Comparison of ENCODE assay signal across 18 cellular contexts in the genomic region with DNA sequence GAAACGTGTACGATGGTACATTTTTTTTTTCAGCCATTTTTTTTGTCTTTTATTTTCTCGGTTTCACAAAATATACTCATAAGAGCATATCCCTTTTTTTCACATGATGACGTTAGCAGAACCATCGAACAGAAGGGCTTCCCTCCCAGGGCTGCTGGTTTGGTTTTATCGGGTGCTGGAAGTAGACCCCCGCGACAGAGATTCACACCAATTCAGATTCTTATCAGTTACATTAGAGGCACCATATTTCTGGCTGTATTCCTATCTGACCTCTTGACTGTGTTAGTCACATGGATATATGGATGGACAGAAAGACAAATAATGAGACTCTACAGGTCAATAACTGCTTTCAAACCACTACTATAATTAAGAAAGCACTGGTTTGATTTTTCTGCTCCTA.
DNase-seq lines count a peak whose midpoint lies in the region; ATAC-seq and TF ChIP-seq lines count a peak whose summit lies in the region.
"Had no signal": no experiment of that assay in that cellular context is flagged by ENCODE, and none has a peak within 500 bp of the region (broad histone marks: within the 10 kb centered on the region; RNA-seq: fewer than 3 reads in every experiment).

No MANE protein-coding gene starts in this region.

- H3K4me1 ChIP-seq in DOHH2 (ENCODE audit: control insufficient read depth, low read length) = peaks cover 13% of the 10 kb centered on the region

- H4K20me1 ChIP-seq in DOHH2 (ENCODE audit: control insufficient read depth, insufficient read depth, low read depth, low read length) = no peaks in the 10 kb centered on the region

- H3K4me3 ChIP-seq in DOHH2 (ENCODE audit: low read length) = no peak overlapping the region
- H3K4me3 ChIP-seq: GM12878 had no signal

- peaks cover 16% of the 10 kb centered on the region for H3K27me3 Mint-ChIP-seq in activated naive CD4-positive, alpha-beta T cell treated with anti-CD3 and anti-CD28 coated beads, Interleukin-2, amount 50 U/mL, for 24 hours
- no peaks in the 10 kb centered on the region for H3K27me3 Mint-ChIP-seq in activated B cell treated with CpG ODN at 0.5 μM for 24 hours
- H3K27me3 Mint-ChIP-seq in stimulated activated memory B cell treated with anti-CD40 and anti-IgM and Interleukin-4, amounts not matched to agents 10 μg/mL and 1 μg/mL and 100 μg/mL, for 72 hours = no peaks in the 10 kb centered on the region

- H3K4me3 Mint-ChIP-seq in activated naive CD4-positive, alpha-beta T cell treated with anti-CD3 and anti-CD28 coated beads, Interleukin-2, amount 50 U/mL, for 24 hours = peak overlapping the region; percentile 69
- H3K4me3 Mint-ChIP-seq in activated B cell treated with CpG ODN at 0.5 μM for 24 hours = peak overlapping the region; percentile 35
- H3K4me3 Mint-ChIP-seq in stimulated activated memory B cell treated with anti-CD40 and anti-IgM and Interleukin-4, amounts not matched to agents 10 μg/mL and 1 μg/mL and 100 μg/mL, for 72 hours = peak overlapping the region; percentile 31

- no peaks in the 10 kb centered on the region for H3F3A ChIP-seq in DOHH2 (ENCODE audit: control insufficient read depth, insufficient read depth)

- H3K36me3 Mint-ChIP-seq in activated naive CD4-positive, alpha-beta T cell treated with anti-CD3 and anti-CD28 coated beads, Interleukin-2, amount 50 U/mL, for 24 hours = no peaks in the 10 kb centered on the region
- no peaks in the 10 kb centered on the region for H3K36me3 Mint-ChIP-seq in activated B cell treated with CpG ODN at 0.5 μM for 24 hours (ENCODE audit: low read depth)
- H3K36me3 Mint-ChIP-seq in stimulated activated memory B cell treated with anti-CD40 and anti-IgM and Interleukin-4, amounts not matched to agents 10 μg/mL and 1 μg/mL and 100 μg/mL, for 72 hours = no peaks in the 10 kb centered on the region
- H3K36me3 Mint-ChIP-seq: CD4-positive, CD25-positive, alpha-beta regulatory T cell had no signal

- H3K4me2 ChIP-seq in DOHH2 (ENCODE audit: low read length) = peak overlapping the region; percentile 7; the same call in 1 of the 2 replicates

- H3K4me1 Mint-ChIP-seq in activated naive CD4-positive, alpha-beta T cell treated with anti-CD3 and anti-CD28 coated beads, Interleukin-2, amount 50 U/mL, for 24 hours = peaks cover 22% of the 10 kb centered on the region
- peaks cover 27% of the 10 kb centered on the region for H3K4me1 Mint-ChIP-seq in activated B cell treated with CpG ODN at 0.5 μM for 24 hours
- H3K4me1 Mint-ChIP-seq in stimulated activated memory B cell treated with anti-CD40 and anti-IgM and Interleukin-4, amounts not matched to agents 10 μg/mL and 1 μg/mL and 100 μg/mL, for 72 hours = peaks cover 28% of the 10 kb centered on the region

- no peak for DNase-seq in activated naive CD4-positive, alpha-beta T cell (lab: John Stamatoyannopoulos, UW)
- DNase-seq in activated B cell treated with CpG ODN at 0.5 μM for 24 hours = no peak
- DNase-seq in GM03348 (ENCODE audit: low spot score) = no peak
- DNase-seq: CD4-positive, CD25-positive, alpha-beta regulatory T cell; DMS79; KBM-7; NCI-H1436 treated with DMSO at 0.1 percent for 48 hours; NCI-H2081 treated with DMSO at 0.1 percent for 48 hours; NCI-H510A treated with DMSO at 0.1 percent for 48 hours; NCI-H82 had no signal

- H3K9me3 ChIP-seq in DOHH2 (ENCODE audit: control insufficient read depth, insufficient read depth, low read length) = no peaks in the 10 kb centered on the region

- ATAC-seq in activated B cell treated with CpG ODN at 0.5 μM for 24 hours (ENCODE audit: low read depth) (peak; percentile 37), HG02938 (IDR thresholded peaks at IDR 0.05; ENCODE audit: unreplicated experiment) (no peak), GM19328 (IDR thresholded peaks at IDR 0.05; ENCODE audit: unreplicated experiment) (no peak)
- ATAC-seq in stimulated activated memory B cell treated with anti-CD40 and anti-IgM and Interleukin-4, amounts not matched to agents 10 μg/mL and 1 μg/mL and 100 μg/mL, for 72 hours = no peak
- ATAC-seq: GM12878, Panc1, Right ventricle myocardium inferior had no signal

- no peak overlapping the region for H3K27ac ChIP-seq in DOHH2 (ENCODE audit: low read depth, low read length)

- H3K9me2 ChIP-seq in DOHH2 (replicated peaks; ENCODE audit: control insufficient read depth, low read length) = no peaks in the 10 kb centered on the region

- H3K36me3 ChIP-seq in DOHH2 (ENCODE audit: control insufficient read depth, low read length) = no peaks in the 10 kb centered on the region

- CTCF ChIA-PET in activated B cell treated with CpG ODN at 0.5 μM for 24 hours (lab: Charles Lee) = no interaction called here

- POLR2A ChIA-PET in activated B cell treated with CpG ODN at 0.5 μM for 24 hours (lab: Charles Lee) = no interaction called here

- no peak for TF ChIP-seq CTCF in DOHH2 (IDR thresholded peaks at IDR 0.05; ENCODE audit: low read depth, low read length, poor library complexity, severe bottlenecking)
- TF ChIP-seq CTCF in activated B cell treated with CpG ODN at 0.5 μM for 24 hours (IDR thresholded peaks at IDR 0.05) = no peak

- intact Hi-C loops in activated B cell treated with CpG ODN at 0.5 μM for 24 hours (cut with micrococcal nuclease) = no loop called here

- no peak overlapping the region for H3K27ac Mint-ChIP-seq in activated naive CD4-positive, alpha-beta T cell treated with anti-CD3 and anti-CD28 coated beads, Interleukin-2, amount 50 U/mL, for 24 hours
- no peak overlapping the region for H3K27ac Mint-ChIP-seq in activated B cell treated with CpG ODN at 0.5 μM for 24 hours
- H3K27ac Mint-ChIP-seq in stimulated activated memory B cell treated with anti-CD40 and anti-IgM and Interleukin-4, amounts not matched to agents 10 μg/mL and 1 μg/mL and 100 μg/mL, for 72 hours = no peak overlapping the region
- H3K27ac Mint-ChIP-seq: CD4-positive, CD25-positive, alpha-beta regulatory T cell had no signal

- H3K9me3 Mint-ChIP-seq in activated naive CD4-positive, alpha-beta T cell treated with anti-CD3 and anti-CD28 coated beads, Interleukin-2, amount 50 U/mL, for 24 hours = no peaks in the 10 kb centered on the region
- H3K9me3 Mint-ChIP-seq in activated B cell treated with CpG ODN at 0.5 μM for 24 hours = no peaks in the 10 kb centered on the region
- no peaks in the 10 kb centered on the region for H3K9me3 Mint-ChIP-seq in stimulated activated memory B cell treated with anti-CD40 and anti-IgM and Interleukin-4, amounts not matched to agents 10 μg/mL and 1 μg/mL and 100 μg/mL, for 72 hours
- H3K9me3 Mint-ChIP-seq: CD4-positive, CD25-positive, alpha-beta regulatory T cell had no signal

- H3K27me3 ChIP-seq in DOHH2 (ENCODE audit: control insufficient read depth, low read length) = no peaks in the 10 kb centered on the region

- H3K79me2 ChIP-seq in DOHH2 (ENCODE audit: control insufficient read depth, low read length) = no peaks in the 10 kb centered on the region
